ENCODE assay signal across 13 cellular contexts in genomic region chr19:44856438-44857083, GRCh38. TPM values are rescaled to one million over a fixed set of nuclear protein-coding genes. Genes with fewer than 3 reads are reported as not detected.
DNase-seq lines count a peak whose midpoint lies in the region; ATAC-seq and TF ChIP-seq lines count a peak whose summit lies in the region.
"Had no signal": no experiment of that assay in that cellular context is flagged by ENCODE, and none has a peak within 500 bp of the region (broad histone marks: within the 10 kb centered on the region; RNA-seq: fewer than 3 reads in every experiment).

No MANE protein-coding gene starts in this region.

- H3K4me1 ChIP-seq in SJSA1 (replicated peaks) (peaks cover 27% of the 10 kb centered on the region), left ventricle myocardium inferior (peaks cover 58% of the 10 kb centered on the region), gastrocnemius medialis (peaks cover 0 to 10% of the 10 kb centered on the region in 2 donors)

- H3K4me3 ChIP-seq in HL-60 (replicated peaks; ENCODE audit: insufficient read depth, low read length): no peak overlapping the region
- no peak overlapping the region for H3K4me3 ChIP-seq in SJSA1
- H3K4me3 ChIP-seq in left ventricle myocardium inferior: no peak overlapping the region
- no peak overlapping the region for H3K4me3 ChIP-seq in gastrocnemius medialis

- peak; percentile 36 to 88 for DNase-seq in HL-60 (ENCODE audit: low read depth in 1 of 2, low spot score in 1 of 2)
- peak; percentile 75 to 78 for DNase-seq in SJSA1 (ENCODE audit: low read depth in 1 of 2, low spot score in 2 of 2)
- peak; percentile 17 for DNase-seq in left ventricle myocardium inferior
- no peak for DNase-seq in gastrocnemius medialis
- DNase-seq in stimulated activated effector memory CD8-positive, alpha-beta T cell treated with anti-CD3 and anti-CD28 coated beads, Interleukin-12 subunit alpha, Interleukin-12 subunit beta, amount 100 ng/mL, for 72 hours (ENCODE audit: low spot score in 2 of 2): no peak
- DNase-seq in H4 (ENCODE audit: low spot score): no peak
- DNase-seq: activated CD8-positive, alpha-beta memory T cell treated with anti-CD3 and anti-CD28 coated beads, Interleukin-2, amount 50 U/mL, for 4 hours; central memory CD4-positive, alpha-beta T cell; HCEC 1CT; NCI-H1694 treated with DMSO at 0.1 percent for 48 hours; SW 1271 had no signal

- H3K36me3 Mint-ChIP-seq in stimulated activated effector memory CD8-positive, alpha-beta T cell treated with anti-CD3 and anti-CD28 coated beads, Interleukin-12 subunit alpha, Interleukin-12 subunit beta, amount 100 ng/mL, for 72 hours: no peaks in the 10 kb centered on the region

- no peaks in the 10 kb centered on the region for H3K9me3 Mint-ChIP-seq in stimulated activated effector memory CD8-positive, alpha-beta T cell treated with anti-CD3 and anti-CD28 coated beads, Interleukin-12 subunit alpha, Interleukin-12 subunit beta, amount 100 ng/mL, for 72 hours

- TF ChIP-seq CTCF in HL-60 (IDR thresholded peaks at IDR 0.05; ENCODE audit: insufficient read depth, low read length): no peak
- TF ChIP-seq CTCF in left ventricle myocardium inferior (IDR thresholded peaks at IDR 0.05; ENCODE audit: borderline replicate concordance): no peak
- TF ChIP-seq CTCF in gastrocnemius medialis (IDR thresholded peaks at IDR 0.05 in 4 of 5, conservative IDR thresholded peaks at IDR 0.05 in 1 of 5): no peak

- TF ChIP-seq POLR2A in gastrocnemius medialis (IDR thresholded peaks at IDR 0.05): no peak

- no peaks in the 10 kb centered on the region for H3K9me3 ChIP-seq in SJSA1 (replicated peaks)
- no peaks in the 10 kb centered on the region for H3K9me3 ChIP-seq in left ventricle myocardium inferior (replicated peaks)
- no peaks in the 10 kb centered on the region for H3K9me3 ChIP-seq in gastrocnemius medialis

- in situ Hi-C loops in gastrocnemius medialis (cut with MboI; ENCODE audit: low sequenced_read_pairs in 4 of 4): no loop called here

- intact Hi-C loops in left ventricle myocardium inferior (cut with micrococcal nuclease) (no loop called here), gastrocnemius medialis (cut with DNase I; ENCODE audit: low total_unique reads) (no loop called here)

- no peak overlapping the region for H3K27ac Mint-ChIP-seq in stimulated activated effector memory CD8-positive, alpha-beta T cell treated with anti-CD3 and anti-CD28 coated beads, Interleukin-12 subunit alpha, Interleukin-12 subunit beta, amount 100 ng/mL, for 72 hours

- H3K4me3 Mint-ChIP-seq in stimulated activated effector memory CD8-positive, alpha-beta T cell treated with anti-CD3 and anti-CD28 coated beads, Interleukin-12 subunit alpha, Interleukin-12 subunit beta, amount 100 ng/mL, for 72 hours: no peak overlapping the region

- H3K36me3 ChIP-seq in SJSA1 (peaks cover 68% of the 10 kb centered on the region), left ventricle myocardium inferior (peaks cover 12% of the 10 kb centered on the region), gastrocnemius medialis (no peaks in the 10 kb centered on the region)

- ATAC-seq in gastrocnemius medialis (no peak), GM18867 (IDR thresholded peaks at IDR 0.05; ENCODE audit: unreplicated experiment) (no peak), HG02588 (IDR thresholded peaks at IDR 0.05; ENCODE audit: unreplicated experiment) (no peak)
- ATAC-seq in stimulated activated effector memory CD8-positive, alpha-beta T cell treated with anti-CD3 and anti-CD28 coated beads, Interleukin-12 subunit alpha, Interleukin-12 subunit beta, amount 100 ng/mL, for 72 hours: no peak

- peak overlapping the region; percentile 95 for H3K27ac ChIP-seq in HL-60 (replicated peaks)
- H3K27ac ChIP-seq in SJSA1: peak overlapping the region; percentile 40
- H3K27ac ChIP-seq in left ventricle myocardium inferior (replicated peaks): peak overlapping the region; percentile 77
- H3K27ac ChIP-seq in gastrocnemius medialis: peak overlapping the region in 3 of 4 donors; percentile 17 to 41 (median 38)

- H3K27me3 ChIP-seq in HL-60 (ENCODE audit: insufficient read depth, poor library complexity, severe bottlenecking) (no peaks in the 10 kb centered on the region), SJSA1 (replicated peaks) (no peaks in the 10 kb centered on the region), left ventricle myocardium inferior (ENCODE audit: low read depth) (no peaks in the 10 kb centered on the region), gastrocnemius medialis (no peaks in the 10 kb centered on the region)

- H3K4me1 Mint-ChIP-seq in stimulated activated effector memory CD8-positive, alpha-beta T cell treated with anti-CD3 and anti-CD28 coated beads, Interleukin-12 subunit alpha, Interleukin-12 subunit beta, amount 100 ng/mL, for 72 hours: no peaks in the 10 kb centered on the region

RNA-seq across cellular contexts. Expression of gene NECTIN2, which starts 10.5 kb away (rescaled TPM):
- total RNA-seq in SJSA1 (2014; rRNA removed; shearing (Covaris generic)): 246 and 273 TPM in 2 replicates
- total RNA-seq in left ventricle myocardium inferior (40.7 TPM), gastrocnemius medialis (10 to 100 TPM; 10.3 to 20.8 (median 16.7) TPM)
- total RNA-seq in H4 (2014; rRNA removed; shearing (Covaris generic)): 42.0 and 43.3 TPM in 2 replicates

RNA-seq across cellular contexts. Expression of gene TOMM40, which starts 34.5 kb away (rescaled TPM):
- 193 and 222 TPM in 2 replicates for total RNA-seq in SJSA1 (2014; rRNA removed; shearing (Covaris generic))
- 47.3 TPM for total RNA-seq in left ventricle myocardium inferior
- 100 to 1,000 TPM in 1 of 4 donors, 10 to 100 TPM in 3; 75.1 to 148 (median 86.0) TPM for total RNA-seq in gastrocnemius medialis
- total RNA-seq in H4 (2014; rRNA removed; shearing (Covaris generic)): 59.0 and 68.6 TPM in 2 replicates

RNA-seq across cellular contexts. Expression of gene BCAM, which starts 47.7 kb away (rescaled TPM):
- total RNA-seq in SJSA1 (2014; rRNA removed; shearing (Covaris generic)): 95.1 and 116 TPM in 2 replicates
- total RNA-seq in left ventricle myocardium inferior (91.9 TPM), gastrocnemius medialis (10 to 100 TPM; 10.2 to 24.6 (median 23.6) TPM)
- total RNA-seq in H4 (2014; rRNA removed; shearing (Covaris generic)): 5.8 and 6.2 TPM in 2 replicates

RNA-seq across cellular contexts. Expression of gene APOE, which starts 49.0 kb away (rescaled TPM):
- 1.7 TPM in 2 replicates for total RNA-seq in SJSA1 (2014; rRNA removed; shearing (Covaris generic))
- total RNA-seq in left ventricle myocardium inferior (24.1 TPM), gastrocnemius medialis (10 to 100 TPM; 18.9 to 36.5 (median 29.1) TPM)
- 0.33 and 0.75 TPM in 2 replicates for total RNA-seq in H4 (2014; rRNA removed; shearing (Covaris generic))

RNA-seq across cellular contexts. Expression of gene APOC1, which starts 57.8 kb away (rescaled TPM):
- total RNA-seq in SJSA1 (2014; rRNA removed; shearing (Covaris generic)): not detected in 2 replicates
- total RNA-seq in left ventricle myocardium inferior (0.85 TPM), gastrocnemius medialis (10 to 100 TPM in 1 of 4 donors, 1 to 10 TPM in 3; 1.1 to 18.7 (median 7.9) TPM)
- not detected in 2 replicates for total RNA-seq in H4 (2014; rRNA removed; shearing (Covaris generic))

Comparison
In these comparisons a context has a peak if more than half of its experiments do, and no peak if none do; other contexts are left out.
1. DNase-seq: peak in HL-60 (2 of 2), SJSA1 (2 of 2) and left ventricle myocardium inferior (single experiment); none in gastrocnemius medialis (0 of 2), stimulated activated effector memory CD8-positive, alpha-beta T cell treated with anti-CD3 and anti-CD28 coated beads, Interleukin-12 subunit alpha, Interleukin-12 subunit beta, amount 100 ng/mL, for 72 hours (0 of 2) and H4 (single experiment).
2. H3K27ac ChIP-seq: peak in every context shown above with its lines; median percentile 95 in HL-60; 77 in left ventricle myocardium inferior; 40 in SJSA1; 38 in gastrocnemius medialis.